ENCODE assay signal across 21 cellular contexts in genomic region chr4:78989697-78990270, GRCh38. TPM values are rescaled to one million over a fixed set of nuclear protein-coding genes. Genes with fewer than 3 reads are reported as not detected.
DNase-seq lines count a peak whose midpoint lies in the region; ATAC-seq, FAIRE-seq and TF ChIP-seq lines count a peak whose summit lies in the region.
"Had no signal": no experiment of that assay in that cellular context is flagged by ENCODE, and none has a peak within 500 bp of the region (broad histone marks: within the 10 kb centered on the region; RNA-seq: fewer than 3 reads in every experiment).

No MANE protein-coding gene starts in this region.

- H3K27ac ChIP-seq in GM23338 (ENCODE audit: low read depth) (no peak overlapping the region), HEK293 (ENCODE audit: extremely low read depth, low read depth, low read length) (no peak overlapping the region), K562 (ENCODE audit: extremely low read depth, low read depth, low read length) (no peak overlapping the region), neuronal stem cell (replicated peaks; ENCODE audit: low read length) (no peak overlapping the region)
- H3K27ac ChIP-seq: 22Rv1; A549; BLaER1 treated with 17β-estradiol and CSF1 and Interleukin-3, amounts not matched to agents 10 nM and 100 nM had no signal

- H3K79me2 ChIP-seq in GM23338 (replicated peaks; ENCODE audit: insufficient read depth) (no peaks in the 10 kb centered on the region), K562 (ENCODE audit: control insufficient read depth, insufficient read depth, low read length) (no peaks in the 10 kb centered on the region)

- H3K4me3 ChIP-seq in GM23338, result no peak overlapping the region
- H3K4me3 ChIP-seq in HEK293 (ENCODE audit: low read depth, low read length), result no peak overlapping the region
- H3K4me3 ChIP-seq in K562, result no peak overlapping the region
- no peak overlapping the region for H3K4me3 ChIP-seq in neuronal stem cell (ENCODE audit: low read length in 2 of 2)
- H3K4me3 ChIP-seq: A549; BLaER1 treated with 17β-estradiol and CSF1 and Interleukin-3, amounts not matched to agents 10 nM and 100 nM had no signal

- no peak overlapping the region for H2BK5ac ChIP-seq in neuronal stem cell (ENCODE audit: low read length)

- peak; percentile 56 for FAIRE-seq in K562 (lab: Jason Lieb, UNC)
- FAIRE-seq: A549, D721Med, GM12892, GM18507 had no signal

- H3K36me3 Mint-ChIP-seq in GM23338 (ENCODE audit: low read depth), result no peaks in the 10 kb centered on the region
- H3K36me3 Mint-ChIP-seq: CD14-positive monocyte; CD4-positive, alpha-beta memory T cell; CD4-positive, CD25-positive, alpha-beta regulatory T cell had no signal

- no peaks in the 10 kb centered on the region for H3K79me1 ChIP-seq in neuronal stem cell (ENCODE audit: low read depth, low read length)

- no peaks in the 10 kb centered on the region for H3F3A ChIP-seq in GM23338 (replicated peaks; ENCODE audit: low read depth)

- H3K36me3 ChIP-seq in GM23338 (ENCODE audit: insufficient read depth) (no peaks in the 10 kb centered on the region), HEK293 (ENCODE audit: control insufficient read depth in 2 of 2, insufficient read depth in 1 of 2, low read length in 2 of 2) (no peaks in the 10 kb centered on the region), K562 (ENCODE audit: control insufficient read depth, insufficient read depth, low read length) (no peaks in the 10 kb centered on the region), neuronal stem cell (replicated peaks in 1 of 2; ENCODE audit: control insufficient read depth in 2 of 2, insufficient read depth in 2 of 2, low read length in 2 of 2) (no peaks in the 10 kb centered on the region)
- H3K36me3 ChIP-seq: BLaER1 treated with 17β-estradiol and CSF1 and Interleukin-3, amounts not matched to agents 10 nM and 100 nM had no signal

- no peak overlapping the region for H2BK120ac ChIP-seq in neuronal stem cell (ENCODE audit: low read depth, low read length)

- POLR2A ChIA-PET in HEK293 (lab: Yijun Ruan, JAX), result no interaction called here
- POLR2A ChIA-PET in K562 (lab: Yijun Ruan, JAX), result no interaction called here

- H3K27ac Mint-ChIP-seq in GM23338, result no peak overlapping the region
- H3K27ac Mint-ChIP-seq: B cell; CD14-positive monocyte; CD4-positive, alpha-beta memory T cell; CD4-positive, CD25-positive, alpha-beta regulatory T cell had no signal

- H2BK15ac ChIP-seq in neuronal stem cell (ENCODE audit: low read length), result no peak overlapping the region

- H3K4me1 ChIP-seq in GM23338 (ENCODE audit: insufficient read depth), result no peaks in the 10 kb centered on the region
- H3K4me1 ChIP-seq in HEK293 (ENCODE audit: control insufficient read depth, insufficient read depth, low read length), result peaks cover 7% of the 10 kb centered on the region
- peaks cover 0 to 2% of the 10 kb centered on the region in 2 experiments; a peak in 1 of 5 replicates for H3K4me1 ChIP-seq in K562 (replicated peaks in 1 of 2; ENCODE audit: control insufficient read depth in 2 of 2, insufficient read depth in 2 of 2, low read length in 2 of 2)
- no peaks in the 10 kb centered on the region for H3K4me1 ChIP-seq in neuronal stem cell (ENCODE audit: control insufficient read depth in 2 of 2, insufficient read depth in 1 of 2, low read depth in 1 of 2, low read length in 2 of 2)
- H3K4me1 ChIP-seq: A549; BLaER1 treated with 17β-estradiol and CSF1 and Interleukin-3, amounts not matched to agents 10 nM and 100 nM; Caco-2 had no signal

- H2AK5ac ChIP-seq in neuronal stem cell (ENCODE audit: low read depth, low read length), result no peak overlapping the region

- intact Hi-C loops in K562 (cut with micrococcal nuclease), result no loop called here
- intact Hi-C loops in sciatic nerve (cut with DNase I), result no loop called here

- no peaks in the 10 kb centered on the region for H3K4me1 Mint-ChIP-seq in GM23338
- H3K4me1 Mint-ChIP-seq: B cell; CD14-positive monocyte; CD4-positive, alpha-beta memory T cell had no signal

- H4K91ac ChIP-seq in neuronal stem cell (ENCODE audit: low read depth, low read length, poor library complexity), result no peak overlapping the region

- no peak overlapping the region for H4K8ac ChIP-seq in neuronal stem cell (ENCODE audit: low read depth, low read length)

- no peak overlapping the region for H3K4me2 ChIP-seq in GM23338
- no peak overlapping the region for H3K4me2 ChIP-seq in K562 (ENCODE audit: insufficient read depth, low read length)
- no peak overlapping the region for H3K4me2 ChIP-seq in neuronal stem cell (ENCODE audit: insufficient read depth, low read length, poor library complexity, severe bottlenecking)
- H3K4me2 ChIP-seq: A549; BLaER1 treated with 17β-estradiol and CSF1 and Interleukin-3, amounts not matched to agents 10 nM and 100 nM had no signal

- no peak for TF ChIP-seq POLR2A in K562 (conservative IDR thresholded peaks at IDR 0.05)

- ATAC-seq in GM23338 (no peak), K562 (no peak), sciatic nerve (no peak), HG03045 (IDR thresholded peaks at IDR 0.05; ENCODE audit: unreplicated experiment) (no peak)
- ATAC-seq: A549 had no signal

- no peaks in the 10 kb centered on the region for H3K9me2 ChIP-seq in GM23338 (ENCODE audit: insufficient read depth)

- no peaks in the 10 kb centered on the region for H3K27me3 Mint-ChIP-seq in GM23338 (ENCODE audit: insufficient read depth, low read depth, poor library complexity)

- BruUV-seq in K562 (replicated peaks; lab: Mats Ljungman, UMichigan), result no TSS peak

- H3K9ac ChIP-seq in K562 (ENCODE audit: insufficient read depth in 1 of 2, low read depth in 2 of 2, low read length in 2 of 2) (no peak overlapping the region), neuronal stem cell (ENCODE audit: low read depth, low read length, poor library complexity) (no peak overlapping the region)
- H3K9ac ChIP-seq: BLaER1 treated with 17β-estradiol and CSF1 and Interleukin-3, amounts not matched to agents 10 nM and 100 nM had no signal

- H2AFZ ChIP-seq in GM23338, result no peak overlapping the region
- no peak overlapping the region for H2AFZ ChIP-seq in K562 (ENCODE audit: low read depth, low read length)
- H2AFZ ChIP-seq in neuronal stem cell (ENCODE audit: low read length), result no peak overlapping the region

- no peak overlapping the region for H3K14ac ChIP-seq in neuronal stem cell (ENCODE audit: low read length)

- H3K9me3 ChIP-seq in HEK293 (ENCODE audit: control insufficient read depth, insufficient read depth, low read depth, low read length) (no peaks in the 10 kb centered on the region), K562 (replicated peaks; ENCODE audit: control insufficient read depth, insufficient read depth, low read depth, low read length) (no peaks in the 10 kb centered on the region), neuronal stem cell (replicated peaks in 1 of 2; ENCODE audit: control insufficient read depth in 2 of 2, insufficient read depth in 1 of 2, low read depth in 1 of 2, low read length in 2 of 2) (no peaks in the 10 kb centered on the region)
- H3K9me3 ChIP-seq: A549; BLaER1 treated with 17β-estradiol and CSF1 and Interleukin-3, amounts not matched to agents 10 nM and 100 nM; Caco-2 had no signal

- WGBS in K562 (ENCODE audit: insufficient coverage, low coverage, missing lambda C conversion rate), result 25% methylated on average over 10 of the region's 19 CpGs
- no CpG with 5 or more reads among the region's 19 CpGs for WGBS in neuronal stem cell (ENCODE audit: extremely low coverage in 2 of 2, insufficient read length in 2 of 2, insufficient replicate concordance in 1 of 2), 2 donors

- DNase-seq in GM23338 (ENCODE audit: low spot score) (peak; percentile 6), K562 (ENCODE audit: extremely low read depth in 1 of 4, low spot score in 3 of 4) (no peak), sciatic nerve (ENCODE audit: low spot score) (no peak), neuronal stem cell (ENCODE audit: low spot score) (no peak)
- DNase-seq: AML-193; Caco-2; Calu3; CD4-positive, alpha-beta memory T cell; CD4-positive, CD25-positive, alpha-beta regulatory T cell; DMS79 treated with DMSO at 0.1 percent for 48 hours; GF-D8 had no signal

- TF ChIP-seq RAD21 in K562 (CRISPR knock-in tag; conservative IDR thresholded peaks at IDR 0.05 in 1 of 2, IDR thresholded peaks at IDR 0.05 in 1 of 2), result no peak

- no peak overlapping the region for H3K18ac ChIP-seq in neuronal stem cell (ENCODE audit: low read length)

- no peak overlapping the region for H3K4me3 Mint-ChIP-seq in GM23338
- H3K4me3 Mint-ChIP-seq: B cell; CD14-positive monocyte; CD4-positive, alpha-beta memory T cell; CD4-positive, CD25-positive, alpha-beta regulatory T cell had no signal

- H3K27me3 ChIP-seq in GM23338 (ENCODE audit: insufficient read depth) (no peaks in the 10 kb centered on the region), K562 (ENCODE audit: control insufficient read depth in 2 of 2, insufficient read depth in 2 of 2, low read length in 2 of 2) (no peaks in the 10 kb centered on the region), neuronal stem cell (ENCODE audit: control insufficient read depth in 3 of 3, insufficient read depth in 3 of 3, low read depth in 1 of 3, low read length in 3 of 3) (no peaks in the 10 kb centered on the region)
- H3K27me3 ChIP-seq: BLaER1 treated with 17β-estradiol and CSF1 and Interleukin-3, amounts not matched to agents 10 nM and 100 nM had no signal

- H4K20me1 ChIP-seq in GM23338 (replicated peaks; ENCODE audit: insufficient read depth), result no peaks in the 10 kb centered on the region
- H4K20me1 ChIP-seq in K562 (replicated peaks; ENCODE audit: control insufficient read depth, insufficient read depth, low read length), result no peaks in the 10 kb centered on the region
- H4K20me1 ChIP-seq: BLaER1 treated with 17β-estradiol and CSF1 and Interleukin-3, amounts not matched to agents 10 nM and 100 nM had no signal

- in situ Hi-C loops in K562 (cut with MboI), result no loop called here

- no peak overlapping the region for H3K23ac ChIP-seq in neuronal stem cell (ENCODE audit: low read depth, low read length, poor library complexity)

- TF ChIP-seq EP300 in K562 (IDR thresholded peaks at IDR 0.05; ENCODE audit: low read length), result no peak

- CTCF ChIA-PET in HEK293 (lab: Yijun Ruan, JAX) (no interaction called here), K562 (lab: Yijun Ruan, JAX; ENCODE audit: low intra/inter-chr PET ratio) (no interaction called here)

- TF ChIP-seq CTCF in GM23338 (conservative IDR thresholded peaks at IDR 0.05; ENCODE audit: low read depth in 2 of 2), result no peak
- TF ChIP-seq CTCF in HEK293 (tag by site-specific recombination; IDR thresholded peaks at IDR 0.05), result no peak
- no peak for TF ChIP-seq CTCF in K562 (IDR thresholded peaks at IDR 0.05 in 2 of 3, conservative IDR thresholded peaks at IDR 0.05 in 1 of 3; ENCODE audit: insufficient read depth in 2 of 3, low read depth in 1 of 3, low read length in 3 of 3)

- H2BK12ac ChIP-seq in neuronal stem cell (ENCODE audit: low read length), result no peak overlapping the region

- no peaks in the 10 kb centered on the region for H3K9me3 Mint-ChIP-seq in GM23338
- H3K9me3 Mint-ChIP-seq: CD14-positive monocyte; CD4-positive, alpha-beta memory T cell; CD4-positive, CD25-positive, alpha-beta regulatory T cell had no signal

- H3K9me1 ChIP-seq in K562 (ENCODE audit: control insufficient read depth, insufficient read depth, low read length), result no peaks in the 10 kb centered on the region

- no peak overlapping the region for H3K4ac ChIP-seq in neuronal stem cell (ENCODE audit: low read length)

RNA-seq across cellular contexts. Expression of gene PAQR3, which starts 50.5 kb away (rescaled TPM):
- 36.3 and 37.3 TPM in 2 replicates for total RNA-seq in GM23338 (2014; rRNA removed; shearing (Covaris generic))
- polyA plus RNA-seq in GM23338 (2016; fragmentation: Nextera tagmentation; extraction: Ambion mirVana) (15.9 and 16.9 TPM in 2 replicates), K562 (2011; rRNA removed) (56.1 and 77.1 TPM in 2 replicates), K562 (2014; fragmentation: Illumina TruSeq; extraction: Trizol) (29.7 and 32.8 TPM in 2 replicates), K562 (2014; fragmentation: Nextera tagmentation; extraction: Ambion mirVana) (10 to 100 TPM; 10.7 to 12.7 TPM), K562 (2014; rRNA removed) (20.5 and 31.8 TPM in 2 replicates)
- total RNA-seq in K562 (2011; cell fraction: chromatin; rRNA removed; ENCODE audit: low replicate concordance), result 30.4 and 87.1 TPM in 2 replicates
- total RNA-seq in K562 (2011; cell fraction: nucleolus; rRNA removed), result 11.0 and 17.4 TPM in 2 replicates
- 43.8 and 82.7 TPM in 2 replicates for total RNA-seq in K562 (2011; cell fraction: nucleoplasm; rRNA removed)
- total RNA-seq in K562 (2014; rRNA removed) (15.3 and 21.6 TPM in 2 replicates), K562 (2014; rRNA removed; fragmentation: Illumina TruSeq; extraction: Trizol) (37.5 TPM in 2 replicates), K562 (2015; rRNA removed; fragmentation: Illumina TruSeq; extraction: Trizol) (27.6 and 31.6 TPM in 2 replicates), K562 (2021) (33.1 and 33.9 TPM in 2 replicates), sciatic nerve (20.1 TPM)
- polyA plus RNA-seq in K562 (2011; cell fraction: cytosol; rRNA removed), result 20.8 and 58.9 TPM in 2 replicates
- polyA plus RNA-seq in K562 (2011; cell fraction: nucleus; rRNA removed), result 63.4 and 98.2 TPM in 2 replicates
- 29.2 and 31.4 TPM in 2 replicates for polyA plus RNA-seq in K562 (2012)
- polyA minus RNA-seq in K562 (2011; rRNA and poly(A)+ RNA removed), result 99.5 and 126 TPM in 2 replicates
- 40.8 and 41.1 TPM in 2 replicates for polyA minus RNA-seq in K562 (2011; cell fraction: cytosol; rRNA and poly(A)+ RNA removed)
- polyA minus RNA-seq in K562 (2011; cell fraction: nucleus; rRNA and poly(A)+ RNA removed), result 32.9 and 52.4 TPM in 2 replicates
- 33.4 TPM for polyA plus RNA-seq in neuronal stem cell (2013, experiment 1 of 2)
- 33.5 TPM for polyA plus RNA-seq in neuronal stem cell (2013, experiment 2 of 2)
